Comparison of ENCODE assay signal across 25 cellular contexts in the genomic region with DNA sequence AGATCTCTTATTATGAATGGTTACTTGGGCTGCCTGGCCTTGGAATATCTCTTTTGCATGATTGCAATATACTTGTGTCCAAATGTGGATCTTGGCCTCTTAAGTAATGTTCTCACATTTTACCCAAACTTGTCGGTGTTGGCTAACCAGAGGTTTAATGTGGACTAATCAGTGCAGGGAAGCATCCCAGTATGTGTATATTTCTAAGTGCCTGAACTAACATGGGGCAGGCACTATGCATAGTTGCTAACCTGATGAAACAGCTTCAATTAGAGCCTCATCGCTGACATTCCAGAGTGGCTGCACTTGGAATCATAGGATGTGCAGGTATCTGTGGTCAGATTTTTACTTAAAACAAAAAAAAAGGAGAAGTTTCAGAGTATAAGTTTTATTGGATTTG.
DNase-seq lines count a peak whose midpoint lies in the region; ATAC-seq and TF ChIP-seq lines count a peak whose summit lies in the region.
"Had no signal": no experiment of that assay in that cellular context is flagged by ENCODE, and none has a peak within 500 bp of the region (broad histone marks: within the 10 kb centered on the region; RNA-seq: fewer than 3 reads in every experiment).

No MANE protein-coding gene starts in this region.

- intact Hi-C loops in Right ventricle myocardium superior (cut with DNase I): no loop called here
- intact Hi-C loops in cardiac septum (cut with DNase I): no loop called here

- ATAC-seq in Right ventricle myocardium superior (ENCODE audit: poor library complexity) (peak; percentile 37), HG02759 (IDR thresholded peaks at IDR 0.05; ENCODE audit: unreplicated experiment) (no peak)
- ATAC-seq: activated T-helper 17 cell treated with anti-CD3 and anti-CD28 coated beads, Interleukin-2, amount 50 U/mL, for 72 hours; GM12878; natural killer cell treated with Interleukin-12 subunit alpha and Interleukin-12 subunit beta and Interleukin-15 and Interleukin-18, amount 100 ng/mL, for 72 hours had no signal

- no peaks in the 10 kb centered on the region for H3K27me3 ChIP-seq in skeletal muscle satellite cell (ENCODE audit: control insufficient read depth, insufficient read depth, low read length)
- H3K27me3 ChIP-seq: cardiac muscle cell, thyroid gland had no signal

- peaks cover 44% of the 10 kb centered on the region for H3K4me1 ChIP-seq in skeletal muscle satellite cell (ENCODE audit: control insufficient read depth, insufficient read depth, low read length)
- H3K4me1 ChIP-seq: parathyroid adenoma had no signal

- H3K36me3 ChIP-seq in skeletal muscle satellite cell (ENCODE audit: insufficient read depth, low read length): no peaks in the 10 kb centered on the region
- H3K36me3 ChIP-seq: cardiac muscle cell, thyroid gland had no signal

- no peak overlapping the region for H3K4me2 ChIP-seq in skeletal muscle satellite cell (ENCODE audit: low read length)
- H3K4me2 ChIP-seq: KMS-11 had no signal

- H3K9ac ChIP-seq in skeletal muscle satellite cell (ENCODE audit: low read depth, low read length): peak overlapping the region; percentile 64
- H3K9ac ChIP-seq: KMS-11, parathyroid adenoma had no signal

- no peaks in the 10 kb centered on the region for H3K9me3 ChIP-seq in skeletal muscle satellite cell (replicated peaks; ENCODE audit: low read length)
- H3K9me3 ChIP-seq: thyroid gland had no signal

- DNase-seq in Right ventricle myocardium superior (no peak), cardiac septum (ENCODE audit: low spot score) (no peak), fibroblast of the aortic adventitia (ENCODE audit: low read depth) (peak; percentile 79), COLO829 (ENCODE audit: low spot score) (no peak), GOT3 (lab: John Stamatoyannopoulos, UW) (no peak)
- DNase-seq: activated CD4-positive, alpha-beta T cell treated with anti-CD3 and anti-CD28 coated beads for 48 hours; activated naive CD8-positive, alpha-beta T cell treated with anti-CD3 and anti-CD28 coated beads, Interleukin-2, amount 10 ng/mL, durations not matched to agents 7 days and 5 days; DMS 273 treated with DMSO at 0.1 percent for 48 hours; GF-D8; midbrain; NCI-H1092 treated with DMSO at 0.1 percent for 48 hours; NCI-H2081 treated with DMSO at 0.1 percent for 48 hours; NCI-H510A; stimulated activated CD4-positive, alpha-beta T cell treated with anti-CD3 and anti-CD28 coated beads, Interleukin-2, amount 100 ng/mL, for 24 hours; stimulated activated naive CD4-positive, alpha-beta T cell; thyroid gland had no signal

- TF ChIP-seq CTCF in WI38 (IDR thresholded peaks at IDR 0.05; ENCODE audit: low read depth, low read length) (no peak), fibroblast of the aortic adventitia (IDR thresholded peaks at IDR 0.05; ENCODE audit: insufficient read depth, low read length) (no peak)

- peak overlapping the region; percentile 48 for H3K4me3 ChIP-seq in WI38 (ENCODE audit: low read depth, low read length)
- H3K4me3 ChIP-seq in fibroblast of the aortic adventitia (ENCODE audit: low read depth, low read length): peak overlapping the region; percentile 46
- H3K4me3 ChIP-seq in skeletal muscle satellite cell (ENCODE audit: low read length): no peak overlapping the region
- H3K4me3 ChIP-seq: cardiac muscle cell, GM12878, thyroid gland had no signal
